Comparison of ENCODE assay signal across 8 cellular contexts in genomic region chr12:1629338-1630080, GRCh38. TPM values are rescaled to one million over a fixed set of nuclear protein-coding genes. Genes with fewer than 3 reads are reported as not detected.
DNase-seq lines count a peak whose midpoint lies in the region; ATAC-seq and TF ChIP-seq lines count a peak whose summit lies in the region.

No MANE protein-coding gene starts in this region.

- no peak overlapping the region for H3T11ph ChIP-seq in H9 (ENCODE audit: low read length)

- peaks cover 6% of the 10 kb centered on the region for H3K4me1 ChIP-seq in A673 (ENCODE audit: insufficient read depth, low read length, poor library complexity, severe bottlenecking)
- peaks cover 4% of the 10 kb centered on the region for H3K4me1 ChIP-seq in H9 (ENCODE audit: insufficient read depth, low read length)
- peaks cover 15% of the 10 kb centered on the region for H3K4me1 ChIP-seq in iPS-18a (ENCODE audit: control insufficient read depth, low read depth, low read length)

- peaks cover 86% of the 10 kb centered on the region for H3K27me3 Mint-ChIP-seq in H9 (ENCODE audit: low read depth)
- H3K27me3 Mint-ChIP-seq in activated naive CD4-positive, alpha-beta T cell treated with anti-CD3 and anti-CD28 coated beads, Interleukin-2, amount 50 U/mL, for 24 hours, result peaks cover 35% of the 10 kb centered on the region
- peaks cover 77% of the 10 kb centered on the region for H3K27me3 Mint-ChIP-seq in stimulated activated naive CD8-positive, alpha-beta T cell treated with anti-CD3 and anti-CD28 coated beads, Interleukin-15, amount 100 ng/mL, for 72 hours

- peak overlapping the region; percentile 60 to 86 for H3K4me3 Mint-ChIP-seq in H9
- H3K4me3 Mint-ChIP-seq in activated naive CD4-positive, alpha-beta T cell treated with anti-CD3 and anti-CD28 coated beads, Interleukin-2, amount 50 U/mL, for 24 hours, result peak overlapping the region; percentile 67
- peak overlapping the region; percentile 55 to 80 for H3K4me3 Mint-ChIP-seq in stimulated activated naive CD8-positive, alpha-beta T cell treated with anti-CD3 and anti-CD28 coated beads, Interleukin-15, amount 100 ng/mL, for 72 hours

- peak; percentile 38 for ATAC-seq in stimulated activated naive CD8-positive, alpha-beta T cell treated with anti-CD3 and anti-CD28 coated beads, Interleukin-15, amount 100 ng/mL, for 72 hours
- no peak for ATAC-seq in GM21528 (IDR thresholded peaks at IDR 0.05; ENCODE audit: low FRiP score, unreplicated experiment)
- no peak for ATAC-seq in GM21381 (IDR thresholded peaks at IDR 0.05; ENCODE audit: unreplicated experiment)

- H2BK120ac ChIP-seq in H9 (ENCODE audit: low read depth, low read length, poor library complexity, severe bottlenecking), result no peak overlapping the region

- no peak overlapping the region for H4K5ac ChIP-seq in H9 (ENCODE audit: insufficient read length, low read depth, low read length)

- BruUV-seq in A673 (replicated peaks; lab: Mats Ljungman, UMichigan), result no TSS peak

- H3K4me1 Mint-ChIP-seq in H9, result peaks cover 52 to 63% of the 10 kb centered on the region in 2 experiments
- peaks cover 16% of the 10 kb centered on the region for H3K4me1 Mint-ChIP-seq in activated naive CD4-positive, alpha-beta T cell treated with anti-CD3 and anti-CD28 coated beads, Interleukin-2, amount 50 U/mL, for 24 hours
- peaks cover 28% of the 10 kb centered on the region for H3K4me1 Mint-ChIP-seq in stimulated activated naive CD8-positive, alpha-beta T cell treated with anti-CD3 and anti-CD28 coated beads, Interleukin-15, amount 100 ng/mL, for 72 hours

- no peak overlapping the region for H2BK15ac ChIP-seq in H9 (ENCODE audit: low read depth, low read length)

- POLR2A ChIA-PET in A673 (lab: Charles Lee; ENCODE audit: low non-redundant PET), result interaction anchor here (0.8 kb wide), 1 partner anchor 9 kb away, joined by 3 read pairs; no protein-coding TSS in a partner anchor

- H2AFZ ChIP-seq in H9 (ENCODE audit: low read length), result no peak overlapping the region

- DNase-seq in A673 (ENCODE audit: low spot score), result no peak
- peak; percentile 85 for DNase-seq in H9
- no peak for DNase-seq in stimulated activated naive CD8-positive, alpha-beta T cell treated with anti-CD3 and anti-CD28 coated beads, Interleukin-15, amount 100 ng/mL, for 72 hours
- no peak for DNase-seq in stimulated activated CD4-positive, alpha-beta T cell treated with anti-CD3 and anti-CD28 coated beads, Interleukin-4, amount 100 ng/mL, for 24 hours

- intact Hi-C loops in A673 (cut with micrococcal nuclease; ENCODE audit: unreplicated experiment), result loop anchor here (5.0 kb wide), 2 partner anchors 163 to 313 kb away; no protein-coding TSS in a partner anchor

- no peak overlapping the region for H3K27ac ChIP-seq in A673 (ENCODE audit: low read depth, low read length, poor library complexity, severe bottlenecking)
- no peak overlapping the region for H3K27ac ChIP-seq in H9 (ENCODE audit: insufficient read length, low read depth, low read length)
- H3K27ac ChIP-seq in iPS-18a (ENCODE audit: low read length), result no peak overlapping the region

- no peak overlapping the region for H3K4ac ChIP-seq in H9 (ENCODE audit: low read depth, low read length)

- H3K23me2 ChIP-seq in H9 (ENCODE audit: insufficient read length, low read depth, low read length, poor library complexity, severe bottlenecking), result peaks cover 14% of the 10 kb centered on the region

- H3K36me3 ChIP-seq in A673 (ENCODE audit: insufficient read depth, low read length, poor library complexity, severe bottlenecking), result no peaks in the 10 kb centered on the region
- no peaks in the 10 kb centered on the region for H3K36me3 ChIP-seq in iPS-18a (ENCODE audit: control insufficient read depth, low read depth, low read length)

- H3K4me2 ChIP-seq in H9 (ENCODE audit: insufficient read depth, insufficient read length, low read length), result peak overlapping the region; percentile 65

- peaks cover 0 to 1% (median 0%) of the 10 kb centered on the region in 3 experiments; a peak in 1 of 7 replicates for H3K36me3 Mint-ChIP-seq in H9 (ENCODE audit: insufficient read depth in 1 of 3, low read depth in 3 of 3)
- H3K36me3 Mint-ChIP-seq in activated naive CD4-positive, alpha-beta T cell treated with anti-CD3 and anti-CD28 coated beads, Interleukin-2, amount 50 U/mL, for 24 hours, result no peaks in the 10 kb centered on the region

- no peaks in the 10 kb centered on the region for H3K79me1 ChIP-seq in H9 (ENCODE audit: insufficient read depth, low read depth, low read length, poor library complexity, severe bottlenecking)

- no CpG with 5 or more reads among the region's 30 CpGs for WGBS in H9 (ENCODE audit: extremely low coverage, insufficient read length, low lambda C conversion rate)

- H4K20me1 ChIP-seq in H9 (ENCODE audit: control insufficient read depth, insufficient read depth, insufficient read length), result no peaks in the 10 kb centered on the region

- peaks cover 0 to 4% of the 10 kb centered on the region in 2 experiments; a peak in 1 of 5 replicates for H3K9me3 Mint-ChIP-seq in H9
- no peaks in the 10 kb centered on the region for H3K9me3 Mint-ChIP-seq in activated naive CD4-positive, alpha-beta T cell treated with anti-CD3 and anti-CD28 coated beads, Interleukin-2, amount 50 U/mL, for 24 hours
- H3K9me3 Mint-ChIP-seq in stimulated activated naive CD8-positive, alpha-beta T cell treated with anti-CD3 and anti-CD28 coated beads, Interleukin-15, amount 100 ng/mL, for 72 hours, result no peaks in the 10 kb centered on the region

- H3K56ac ChIP-seq in H9 (ENCODE audit: insufficient read length, low read depth, low read length), result no peak overlapping the region

- no peak overlapping the region for H2BK20ac ChIP-seq in H9 (ENCODE audit: low read depth, low read length, poor library complexity, severe bottlenecking)

- no peak overlapping the region; a peak in 1 of 7 replicates for H3K27ac Mint-ChIP-seq in H9
- H3K27ac Mint-ChIP-seq in activated naive CD4-positive, alpha-beta T cell treated with anti-CD3 and anti-CD28 coated beads, Interleukin-2, amount 50 U/mL, for 24 hours, result no peak overlapping the region
- peak overlapping the region in 1 of 2 donors; percentile 38 for H3K27ac Mint-ChIP-seq in stimulated activated naive CD8-positive, alpha-beta T cell treated with anti-CD3 and anti-CD28 coated beads, Interleukin-15, amount 100 ng/mL, for 72 hours

- no peak; the same call in 1 of the 2 replicates for TF ChIP-seq CTCF in A673 (conservative IDR thresholded peaks at IDR 0.05; ENCODE audit: low read depth, low read length)
- TF ChIP-seq CTCF in H9 (conservative IDR thresholded peaks at IDR 0.05), result peak; percentile 36; the same call in 2 of the 3 replicates

- no peak overlapping the region for H3K23ac ChIP-seq in H9 (ENCODE audit: insufficient read length, low read depth, low read length)

- no peak overlapping the region for H2BK12ac ChIP-seq in H9 (ENCODE audit: insufficient read length, low read depth, low read length)

- no peaks in the 10 kb centered on the region for H3K9me3 ChIP-seq in A673 (ENCODE audit: low read depth, low read length, poor library complexity, severe bottlenecking)
- H3K9me3 ChIP-seq in H9 (ENCODE audit: control insufficient read depth, low read depth, low read length), result no peaks in the 10 kb centered on the region
- no peaks in the 10 kb centered on the region for H3K9me3 ChIP-seq in iPS-18a (ENCODE audit: control insufficient read depth, low read depth, low read length)

- H3K14ac ChIP-seq in H9 (ENCODE audit: insufficient read depth, low read length), result no peak overlapping the region; the same call in 1 of the 2 replicates

- H2BK5ac ChIP-seq in H9 (ENCODE audit: insufficient read length, low read length), result no peak overlapping the region

- H3K9ac ChIP-seq in H9 (ENCODE audit: extremely low read depth, insufficient read length, low read length) (no peak overlapping the region), iPS-18a (ENCODE audit: low read length) (no peak overlapping the region)

- H4K8ac ChIP-seq in H9 (replicated peaks; ENCODE audit: insufficient read length, low read depth, low read length), result no peak overlapping the region

- H3K79me2 ChIP-seq in H9 (ENCODE audit: insufficient read depth, low read length), result no peaks in the 10 kb centered on the region

- CTCF ChIA-PET in A673 (lab: Charles Lee), result interaction anchor here (1.1 kb wide), 1 partner anchor 23 kb away, joined by 5 read pairs; no protein-coding TSS in a partner anchor

- H4K91ac ChIP-seq in H9 (ENCODE audit: insufficient read length, low read depth, low read length), result no peak overlapping the region

- H2AK5ac ChIP-seq in H9 (ENCODE audit: insufficient read length, low read length), result no peak overlapping the region

- H3K18ac ChIP-seq in H9 (ENCODE audit: insufficient read length, low read depth, low read length), result no peak overlapping the region

- H3K27me3 ChIP-seq in A673 (replicated peaks; ENCODE audit: insufficient read depth, low read depth, low read length, poor library complexity), result no peaks in the 10 kb centered on the region
- peaks cover 32% of the 10 kb centered on the region; the same call in 1 of the 2 replicates for H3K27me3 ChIP-seq in H9 (ENCODE audit: insufficient read depth, low read length)
- peaks cover 77% of the 10 kb centered on the region for H3K27me3 ChIP-seq in iPS-18a (ENCODE audit: control insufficient read depth, insufficient read depth, low read length)

- H3K4me3 ChIP-seq in A673 (ENCODE audit: low read depth, low read length, poor library complexity, severe bottlenecking) (peak overlapping the region; percentile 56), iPS-18a (ENCODE audit: low read length) (peak overlapping the region; percentile 56)

RNA-seq across cellular contexts. Expression of gene WNT5B, which starts 0.5 kb away (rescaled TPM):
- total RNA-seq in A673 (2021) (0.34 and 0.59 TPM in 2 replicates), H9 (2021) (0.61 and 1.5 TPM in 2 replicates)

RNA-seq across cellular contexts. Expression of gene FBXL14, which starts 35.1 kb away (rescaled TPM):
- total RNA-seq in A673 (2021), result 19.3 and 21.2 TPM in 2 replicates
- 15.6 and 16.0 TPM in 2 replicates for total RNA-seq in H9 (2021)
